In the genomic region with DNA sequence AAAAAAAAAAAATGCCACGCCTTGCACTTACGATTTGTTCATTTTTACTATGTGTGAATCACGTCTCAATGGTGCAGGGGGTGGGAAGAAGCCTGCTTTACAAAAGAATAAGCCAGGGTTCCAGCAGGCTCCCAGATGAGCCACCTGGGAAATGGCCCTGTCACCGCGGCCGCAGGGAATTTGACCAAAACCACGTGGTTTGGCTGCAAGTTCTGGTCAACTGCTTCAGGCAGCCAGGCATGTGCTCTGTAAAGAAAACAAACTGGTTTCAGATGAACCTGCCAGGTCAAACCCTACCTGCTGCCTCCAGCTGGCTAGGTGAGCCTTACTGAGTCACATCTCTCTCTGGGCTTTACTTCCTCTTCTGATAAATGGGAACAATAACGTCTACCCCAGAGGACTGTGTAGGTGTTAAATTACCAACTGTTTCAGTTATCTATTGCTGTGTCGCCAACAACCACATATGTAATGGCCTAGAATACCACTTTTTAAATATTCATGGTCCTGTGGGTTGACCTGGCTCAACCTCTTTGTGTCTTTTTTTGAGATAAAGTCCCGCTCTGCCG, we compare ENCODE assay signal across 8 cellular contexts. TPM values are rescaled to one million over a fixed set of nuclear protein-coding genes. Genes with fewer than 3 reads are reported as not detected.
DNase-seq lines count a peak whose midpoint lies in the region; ATAC-seq, FAIRE-seq and TF ChIP-seq lines count a peak whose summit lies in the region.

No MANE protein-coding gene starts in this region.

- no peak overlapping the region for H2BK120ac ChIP-seq in mesendoderm (ENCODE audit: low read depth, low read length)

- ATAC-seq in HG02759 (IDR thresholded peaks at IDR 0.05; ENCODE audit: unreplicated experiment) (peak; percentile 67), HG03196 (IDR thresholded peaks at IDR 0.05; ENCODE audit: unreplicated experiment) (no peak), HG02642 (IDR thresholded peaks at IDR 0.05; ENCODE audit: poor library complexity, unreplicated experiment) (no peak)

- no peaks in the 10 kb centered on the region for H3K9me3 ChIP-seq in astrocyte (ENCODE audit: insufficient read depth, low read depth, low read length)

- H3K4me3 Mint-ChIP-seq in astrocyte (ENCODE audit: unreplicated experiment), result no peak overlapping the region

- H2AFZ ChIP-seq in astrocyte (ENCODE audit: low read depth, low read length), result no peak overlapping the region

- peaks cover 12% of the 10 kb centered on the region for H3K36me3 Mint-ChIP-seq in astrocyte (ENCODE audit: low read depth, unreplicated experiment)

- no peaks in the 10 kb centered on the region for H3K4me1 Mint-ChIP-seq in astrocyte (ENCODE audit: low read depth, unreplicated experiment)

- H3K4me3 ChIP-seq in astrocyte (ENCODE audit: insufficient read depth, low read depth, low read length) (peak overlapping the region; percentile 21), mesendoderm (ENCODE audit: low read length) (no peak overlapping the region)

- no peaks in the 10 kb centered on the region for H3K9me3 Mint-ChIP-seq in astrocyte (ENCODE audit: unreplicated experiment)

- no peaks in the 10 kb centered on the region for H3K27me3 ChIP-seq in astrocyte (ENCODE audit: insufficient read depth, low read length)
- no peaks in the 10 kb centered on the region for H3K27me3 ChIP-seq in mesendoderm (ENCODE audit: insufficient read depth, low read length, poor library complexity)

- H3K9ac ChIP-seq in astrocyte (ENCODE audit: low read length) (peak overlapping the region; percentile 76), mesendoderm (ENCODE audit: low read length) (no peak overlapping the region)

- no peak overlapping the region for H3K18ac ChIP-seq in mesendoderm (ENCODE audit: low read length)

- peaks cover 4% of the 10 kb centered on the region for H3K36me3 ChIP-seq in astrocyte (ENCODE audit: insufficient read depth, low read length)
- H3K36me3 ChIP-seq in mesendoderm (ENCODE audit: control insufficient read depth, insufficient read depth, low read length), result no peaks in the 10 kb centered on the region

- H3K27me3 Mint-ChIP-seq in astrocyte (ENCODE audit: low read depth, unreplicated experiment), result no peaks in the 10 kb centered on the region

- H3K27ac ChIP-seq in astrocyte (ENCODE audit: low read depth, low read length) (peak overlapping the region; percentile 91), mesendoderm (ENCODE audit: low read depth, low read length) (no peak overlapping the region)

- no peak overlapping the region for H3K27ac Mint-ChIP-seq in astrocyte (ENCODE audit: unreplicated experiment)

- no CpG with 5 or more reads among the region's 11 CpGs for WGBS in mesendoderm (ENCODE audit: extremely low coverage, insufficient coverage, low lambda C conversion rate)

- no peak overlapping the region for H2BK5ac ChIP-seq in mesendoderm (ENCODE audit: low read length)

- H3K4ac ChIP-seq in mesendoderm (ENCODE audit: low read depth, low read length), result no peak overlapping the region

- no peak for TF ChIP-seq CTCF in astrocyte (IDR thresholded peaks at IDR 0.05; ENCODE audit: insufficient read depth, low read depth, low read length)

- no peak overlapping the region for H4K8ac ChIP-seq in mesendoderm (ENCODE audit: low read depth, low read length)

- DNase-seq in DMS53 treated with DMSO at 0.1 percent for 48 hours (lab: John Stamatoyannopoulos, UW; ENCODE audit: unreplicated experiment) (peak; percentile 49), astrocyte (ENCODE audit: low read depth) (peak; percentile 87), mesendoderm (peak; percentile 41), frontal cortex (ENCODE audit: low spot score in 2 of 2) (no peak)
- DNase-seq in activated CD4-positive, CD25-positive, alpha-beta regulatory T cell (lab: John Stamatoyannopoulos, UW), result no peak

- no peak overlapping the region for H3K23ac ChIP-seq in mesendoderm (ENCODE audit: low read length)

- H3K79me2 ChIP-seq in astrocyte (ENCODE audit: insufficient read depth, low read length) (no peaks in the 10 kb centered on the region), mesendoderm (ENCODE audit: control insufficient read depth, insufficient read depth, low read length) (no peaks in the 10 kb centered on the region)

- H3K4me1 ChIP-seq in astrocyte (ENCODE audit: insufficient read depth, low read length) (peaks cover 22% of the 10 kb centered on the region), mesendoderm (ENCODE audit: control insufficient read depth, low read depth, low read length) (no peaks in the 10 kb centered on the region)

- H2BK15ac ChIP-seq in mesendoderm (replicated peaks; ENCODE audit: low read depth), result no peak overlapping the region

- no peak overlapping the region for H2AK5ac ChIP-seq in mesendoderm (ENCODE audit: low read length)

- H4K20me1 ChIP-seq in astrocyte (ENCODE audit: insufficient read depth, low read length), result no peaks in the 10 kb centered on the region

- no peaks in the 10 kb centered on the region for H3K79me1 ChIP-seq in mesendoderm (ENCODE audit: low read length)

- H3K4me2 ChIP-seq in astrocyte (ENCODE audit: low read length) (peak overlapping the region; percentile 64), mesendoderm (ENCODE audit: low read length) (no peak overlapping the region)

- FAIRE-seq in astrocyte (lab: Jason Lieb, UNC), result no peak
- FAIRE-seq in frontal cortex (lab: Jason Lieb, UNC), result no peak

- H4K5ac ChIP-seq in mesendoderm (ENCODE audit: low read length), result no peak overlapping the region

- no peak overlapping the region for H3K56ac ChIP-seq in mesendoderm (ENCODE audit: low read length)

RNA-seq across cellular contexts. Expression of a gene that starts 30.5 kb away (rescaled TPM):
- total RNA-seq in astrocyte (12.8 and 14.3 TPM in 2 replicates), frontal cortex (8.6 TPM)
- polyA plus RNA-seq in mesendoderm (2013, experiment 1 of 2), result 6.8 TPM
- polyA plus RNA-seq in mesendoderm (2013, experiment 2 of 2), result 6.9 TPM

RNA-seq across cellular contexts. Expression of a gene that starts 46.0 kb away (rescaled TPM):
- total RNA-seq in astrocyte, result not detected in 2 replicates
- not detected for polyA plus RNA-seq in mesendoderm (2013, experiment 1 of 2)
- polyA plus RNA-seq in mesendoderm (2013, experiment 2 of 2), result 0.03 TPM
- total RNA-seq in frontal cortex, result not detected

Comparison
In these comparisons a context has a peak if more than half of its experiments do, and no peak if none do; other contexts are left out.
1. DNase-seq: peak in DMS53 treated with DMSO at 0.1 percent for 48 hours (single experiment), astrocyte (single experiment) and mesendoderm (single experiment); none in activated CD4-positive, CD25-positive, alpha-beta regulatory T cell (0 of 4) and frontal cortex (0 of 2).